Comparison of ENCODE assay signal across 11 cellular contexts in the genomic region with DNA sequence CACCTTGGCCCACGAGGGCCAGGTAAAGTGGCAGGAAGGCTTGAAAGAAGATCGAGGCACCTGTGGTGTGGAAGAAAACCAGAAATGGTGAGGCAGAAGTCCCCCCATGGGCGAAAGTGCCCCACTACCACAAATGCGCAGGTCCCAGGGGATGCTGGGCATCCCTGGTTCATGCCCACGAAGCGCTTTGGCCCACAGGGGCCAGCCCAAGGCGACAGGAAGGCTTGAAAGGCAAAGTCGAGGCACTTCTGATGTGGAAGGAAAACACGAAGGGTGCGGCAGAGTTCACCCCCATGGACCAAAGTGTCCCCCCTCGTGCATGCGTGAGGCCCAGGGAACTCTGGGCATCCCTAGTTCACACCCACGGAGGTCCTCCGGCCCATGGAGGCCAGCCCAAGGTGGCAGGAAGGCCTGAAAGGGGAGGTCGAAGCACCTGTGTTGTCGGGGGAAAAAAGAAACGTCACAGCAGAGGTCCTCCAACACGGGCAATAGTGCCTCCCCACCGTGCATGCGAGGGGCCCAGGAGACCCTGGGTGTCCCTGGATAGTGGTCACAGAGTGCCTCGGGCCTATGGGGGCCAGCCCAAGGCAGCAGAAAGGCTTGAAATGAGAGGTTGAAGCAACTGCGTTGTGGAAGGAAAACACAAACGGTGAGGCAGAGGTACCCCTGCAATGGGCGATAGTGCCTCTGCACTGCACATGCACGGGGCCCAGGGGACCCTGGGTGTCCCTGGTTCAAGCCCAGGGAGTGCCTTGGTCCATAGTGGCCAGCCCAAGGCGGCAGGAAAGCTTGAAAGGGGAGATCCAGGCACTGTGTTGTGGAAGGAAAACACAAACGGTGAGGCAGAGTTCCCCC.
DNase-seq lines count a peak whose midpoint lies in the region; ATAC-seq, FAIRE-seq and TF ChIP-seq lines count a peak whose summit lies in the region.
"Had no signal": no experiment of that assay in that cellular context is flagged by ENCODE, and none has a peak within 500 bp of the region (broad histone marks: within the 10 kb centered on the region; RNA-seq: fewer than 3 reads in every experiment).

No MANE protein-coding gene starts in this region.

- ATAC-seq in activated CD8-positive, alpha-beta memory T cell treated with anti-CD3 and anti-CD28 coated beads, Interleukin-2, amount 10 ng/mL, durations not matched to agents 7 days and 5 days, result no peak
- ATAC-seq: K562 had no signal

- FAIRE-seq in small intestine (lab: Jason Lieb, UNC), result no peak
- no peak for FAIRE-seq in RCC 7860 (lab: Jason Lieb, UNC)
- FAIRE-seq: K562 had no signal

- no peak for TF ChIP-seq POLR2A in spleen (IDR thresholded peaks at IDR 0.05)

- H3K9me3 ChIP-seq in spleen, result peaks cover 0 to 100% (median 98%) of the 10 kb centered on the region in 8 donors
- H3K9me3 ChIP-seq in small intestine (ENCODE audit: control insufficient read depth, low read depth), result peaks cover 6% of the 10 kb centered on the region

- CTCF ChIA-PET in GM10248 (lab: Yijun Ruan, JAX), result no interaction called here
- CTCF ChIA-PET in activated CD8-positive, alpha-beta memory T cell treated with anti-CD3 and anti-CD28 coated beads, Interleukin-2, amount 10 ng/mL, durations not matched to agents 7 days and 5 days (lab: Charles Lee), result no interaction called here

- no peak overlapping the region for H3K27ac Mint-ChIP-seq in activated CD8-positive, alpha-beta memory T cell treated with anti-CD3 and anti-CD28 coated beads, Interleukin-2, amount 10 ng/mL, durations not matched to agents 7 days and 5 days
- no peak overlapping the region for H3K27ac Mint-ChIP-seq in immature natural killer cell
- H3K27ac Mint-ChIP-seq: brain had no signal

- intact Hi-C loops in spleen (cut with DNase I; ENCODE audit: low total_unique reads), result no loop called here

- peaks cover 3% of the 10 kb centered on the region for H3K36me3 Mint-ChIP-seq in activated CD8-positive, alpha-beta memory T cell treated with anti-CD3 and anti-CD28 coated beads, Interleukin-2, amount 10 ng/mL, durations not matched to agents 7 days and 5 days
- no peaks in the 10 kb centered on the region for H3K36me3 Mint-ChIP-seq in immature natural killer cell
- H3K36me3 Mint-ChIP-seq: brain had no signal

- H3K4me3 ChIP-seq in spleen (no peak overlapping the region), small intestine (ENCODE audit: low read depth in 1 of 2, low read length in 2 of 2) (no peak overlapping the region)
- H3K4me3 ChIP-seq: K562 had no signal

- no peak for TF ChIP-seq CTCF in GM10248 (IDR thresholded peaks at IDR 0.05; ENCODE audit: control extremely low read depth, extremely low read depth, low read depth, missing control alignments)
- TF ChIP-seq CTCF in spleen (IDR thresholded peaks at IDR 0.05 in 8 of 11, conservative IDR thresholded peaks at IDR 0.05 in 3 of 11), result no peak

- no peak overlapping the region for H3K4me3 Mint-ChIP-seq in activated CD8-positive, alpha-beta memory T cell treated with anti-CD3 and anti-CD28 coated beads, Interleukin-2, amount 10 ng/mL, durations not matched to agents 7 days and 5 days
- no peak overlapping the region for H3K4me3 Mint-ChIP-seq in immature natural killer cell
- H3K4me3 Mint-ChIP-seq: brain had no signal

- peaks cover 10% of the 10 kb centered on the region for H3K9me3 Mint-ChIP-seq in activated CD8-positive, alpha-beta memory T cell treated with anti-CD3 and anti-CD28 coated beads, Interleukin-2, amount 10 ng/mL, durations not matched to agents 7 days and 5 days (ENCODE audit: low read depth)
- H3K9me3 Mint-ChIP-seq in immature natural killer cell, result peaks cover 5 to 38% (median 22%) of the 10 kb centered on the region in 6 donors

- H3K36me3 ChIP-seq in spleen (no peaks in the 10 kb centered on the region), small intestine (ENCODE audit: control insufficient read depth in 2 of 2, insufficient read depth in 2 of 2, low read length in 2 of 2) (no peaks in the 10 kb centered on the region)

- no peaks in the 10 kb centered on the region for H3K4me1 Mint-ChIP-seq in activated CD8-positive, alpha-beta memory T cell treated with anti-CD3 and anti-CD28 coated beads, Interleukin-2, amount 10 ng/mL, durations not matched to agents 7 days and 5 days
- H3K4me1 Mint-ChIP-seq in immature natural killer cell, result no peaks in the 10 kb centered on the region
- H3K4me1 Mint-ChIP-seq: brain had no signal

- 58 to 72% (median 66%) methylated on average over 27 of the region's 27 CpGs for WGBS in spleen, 5 donors
- 59 to 64% (median 61%) methylated on average over 27 of the region's 27 CpGs for WGBS in small intestine, 3 donors

- POLR2A ChIA-PET in GM10248 (lab: Yijun Ruan, JAX), result no interaction called here

- H3K27me3 ChIP-seq in spleen (replicated peaks in 1 of 7) (peaks cover 0 to 4% (median 0%) of the 10 kb centered on the region in 7 donors), small intestine (ENCODE audit: control insufficient read depth in 2 of 2, insufficient read depth in 2 of 2, low read length in 2 of 2) (no peaks in the 10 kb centered on the region)

- H3K27ac ChIP-seq in spleen (no peak overlapping the region), small intestine (ENCODE audit: low read depth in 1 of 2, low read length in 1 of 2) (no peak overlapping the region)

- no peaks in the 10 kb centered on the region for H3K27me3 Mint-ChIP-seq in activated CD8-positive, alpha-beta memory T cell treated with anti-CD3 and anti-CD28 coated beads, Interleukin-2, amount 10 ng/mL, durations not matched to agents 7 days and 5 days
- H3K27me3 Mint-ChIP-seq in immature natural killer cell (ENCODE audit: low read depth in 3 of 3), result peaks cover 0 to 2% (median 0%) of the 10 kb centered on the region in 3 donors
- H3K27me3 Mint-ChIP-seq: brain had no signal

- DNase-seq in GM10248 (ENCODE audit: extremely low spot score) (peak; percentile 2), iPS-NIHi11 (ENCODE audit: low spot score) (peak; percentile 0), spleen (peak; percentile 67), small intestine (no peak), RCC 7860 (ENCODE audit: low spot score) (no peak), immature natural killer cell (no peak)
- DNase-seq in activated CD8-positive, alpha-beta memory T cell treated with anti-CD3 and anti-CD28 coated beads, Interleukin-2, amount 10 ng/mL, durations not matched to agents 7 days and 5 days, result peak; percentile 21
- DNase-seq: erythroblast, NCI-H187 had no signal

- no peaks in the 10 kb centered on the region for H3K4me1 ChIP-seq in spleen
- H3K4me1 ChIP-seq in small intestine (ENCODE audit: control insufficient read depth in 2 of 2, insufficient read depth in 1 of 2, low read depth in 1 of 2, low read length in 1 of 2), result no peaks in the 10 kb centered on the region

Comparison
In these comparisons a context has a peak if more than half of its experiments do, and no peak if none do; other contexts are left out.
1. DNase-seq: peak in GM10248 (single experiment), activated CD8-positive, alpha-beta memory T cell treated with anti-CD3 and anti-CD28 coated beads, Interleukin-2, amount 10 ng/mL, durations not matched to agents 7 days and 5 days (single experiment), iPS-NIHi11 (single experiment) and spleen (single experiment); none in small intestine (single experiment), RCC 7860 (single experiment) and immature natural killer cell (0 of 3).